ENCODE assay signal across 1 cellular context in the genomic region with DNA sequence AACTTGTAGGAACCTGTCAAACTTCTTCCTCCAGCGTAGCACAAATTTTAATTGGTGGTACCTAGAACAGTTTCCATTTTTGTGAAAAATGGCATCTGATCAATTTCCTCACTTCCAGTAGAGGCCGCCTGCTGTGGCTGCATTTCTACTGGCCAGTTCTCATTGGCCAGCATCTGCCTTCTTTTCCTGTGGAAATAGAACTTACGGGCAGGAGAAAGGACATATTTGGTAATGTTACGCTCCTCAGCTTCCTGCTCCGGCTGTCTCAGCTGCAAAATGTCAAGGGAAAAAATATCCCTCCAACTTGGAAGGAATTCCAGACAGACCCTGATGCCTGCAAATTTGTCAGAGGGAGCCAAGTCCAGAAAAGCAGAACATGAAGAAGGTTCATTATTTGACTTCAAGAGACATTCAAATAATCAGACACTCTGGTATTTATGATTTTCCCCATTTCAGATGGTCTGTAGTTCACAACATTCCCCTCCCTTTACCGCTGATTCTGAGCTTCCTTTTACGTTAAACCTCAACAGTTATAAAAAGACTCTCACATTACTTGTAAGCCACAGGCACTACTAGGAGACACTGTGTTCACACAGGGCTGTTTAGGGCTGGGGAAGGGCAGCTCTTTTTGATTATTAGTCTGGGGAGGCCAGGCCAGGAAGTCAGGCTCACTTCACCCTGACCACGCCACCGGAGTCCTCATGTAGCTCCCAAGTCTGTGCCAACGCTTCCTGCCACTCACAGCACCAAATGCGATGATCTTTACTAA.
TF ChIP-seq lines count a peak whose summit lies in the region.

No MANE protein-coding gene starts in this region.

TF ChIP-seq in GM23338, 12 proteins besides CTCF, POLR2A, EP300 and RAD21 (continued from another document):
- TF ChIP-seq, protein P1, sequence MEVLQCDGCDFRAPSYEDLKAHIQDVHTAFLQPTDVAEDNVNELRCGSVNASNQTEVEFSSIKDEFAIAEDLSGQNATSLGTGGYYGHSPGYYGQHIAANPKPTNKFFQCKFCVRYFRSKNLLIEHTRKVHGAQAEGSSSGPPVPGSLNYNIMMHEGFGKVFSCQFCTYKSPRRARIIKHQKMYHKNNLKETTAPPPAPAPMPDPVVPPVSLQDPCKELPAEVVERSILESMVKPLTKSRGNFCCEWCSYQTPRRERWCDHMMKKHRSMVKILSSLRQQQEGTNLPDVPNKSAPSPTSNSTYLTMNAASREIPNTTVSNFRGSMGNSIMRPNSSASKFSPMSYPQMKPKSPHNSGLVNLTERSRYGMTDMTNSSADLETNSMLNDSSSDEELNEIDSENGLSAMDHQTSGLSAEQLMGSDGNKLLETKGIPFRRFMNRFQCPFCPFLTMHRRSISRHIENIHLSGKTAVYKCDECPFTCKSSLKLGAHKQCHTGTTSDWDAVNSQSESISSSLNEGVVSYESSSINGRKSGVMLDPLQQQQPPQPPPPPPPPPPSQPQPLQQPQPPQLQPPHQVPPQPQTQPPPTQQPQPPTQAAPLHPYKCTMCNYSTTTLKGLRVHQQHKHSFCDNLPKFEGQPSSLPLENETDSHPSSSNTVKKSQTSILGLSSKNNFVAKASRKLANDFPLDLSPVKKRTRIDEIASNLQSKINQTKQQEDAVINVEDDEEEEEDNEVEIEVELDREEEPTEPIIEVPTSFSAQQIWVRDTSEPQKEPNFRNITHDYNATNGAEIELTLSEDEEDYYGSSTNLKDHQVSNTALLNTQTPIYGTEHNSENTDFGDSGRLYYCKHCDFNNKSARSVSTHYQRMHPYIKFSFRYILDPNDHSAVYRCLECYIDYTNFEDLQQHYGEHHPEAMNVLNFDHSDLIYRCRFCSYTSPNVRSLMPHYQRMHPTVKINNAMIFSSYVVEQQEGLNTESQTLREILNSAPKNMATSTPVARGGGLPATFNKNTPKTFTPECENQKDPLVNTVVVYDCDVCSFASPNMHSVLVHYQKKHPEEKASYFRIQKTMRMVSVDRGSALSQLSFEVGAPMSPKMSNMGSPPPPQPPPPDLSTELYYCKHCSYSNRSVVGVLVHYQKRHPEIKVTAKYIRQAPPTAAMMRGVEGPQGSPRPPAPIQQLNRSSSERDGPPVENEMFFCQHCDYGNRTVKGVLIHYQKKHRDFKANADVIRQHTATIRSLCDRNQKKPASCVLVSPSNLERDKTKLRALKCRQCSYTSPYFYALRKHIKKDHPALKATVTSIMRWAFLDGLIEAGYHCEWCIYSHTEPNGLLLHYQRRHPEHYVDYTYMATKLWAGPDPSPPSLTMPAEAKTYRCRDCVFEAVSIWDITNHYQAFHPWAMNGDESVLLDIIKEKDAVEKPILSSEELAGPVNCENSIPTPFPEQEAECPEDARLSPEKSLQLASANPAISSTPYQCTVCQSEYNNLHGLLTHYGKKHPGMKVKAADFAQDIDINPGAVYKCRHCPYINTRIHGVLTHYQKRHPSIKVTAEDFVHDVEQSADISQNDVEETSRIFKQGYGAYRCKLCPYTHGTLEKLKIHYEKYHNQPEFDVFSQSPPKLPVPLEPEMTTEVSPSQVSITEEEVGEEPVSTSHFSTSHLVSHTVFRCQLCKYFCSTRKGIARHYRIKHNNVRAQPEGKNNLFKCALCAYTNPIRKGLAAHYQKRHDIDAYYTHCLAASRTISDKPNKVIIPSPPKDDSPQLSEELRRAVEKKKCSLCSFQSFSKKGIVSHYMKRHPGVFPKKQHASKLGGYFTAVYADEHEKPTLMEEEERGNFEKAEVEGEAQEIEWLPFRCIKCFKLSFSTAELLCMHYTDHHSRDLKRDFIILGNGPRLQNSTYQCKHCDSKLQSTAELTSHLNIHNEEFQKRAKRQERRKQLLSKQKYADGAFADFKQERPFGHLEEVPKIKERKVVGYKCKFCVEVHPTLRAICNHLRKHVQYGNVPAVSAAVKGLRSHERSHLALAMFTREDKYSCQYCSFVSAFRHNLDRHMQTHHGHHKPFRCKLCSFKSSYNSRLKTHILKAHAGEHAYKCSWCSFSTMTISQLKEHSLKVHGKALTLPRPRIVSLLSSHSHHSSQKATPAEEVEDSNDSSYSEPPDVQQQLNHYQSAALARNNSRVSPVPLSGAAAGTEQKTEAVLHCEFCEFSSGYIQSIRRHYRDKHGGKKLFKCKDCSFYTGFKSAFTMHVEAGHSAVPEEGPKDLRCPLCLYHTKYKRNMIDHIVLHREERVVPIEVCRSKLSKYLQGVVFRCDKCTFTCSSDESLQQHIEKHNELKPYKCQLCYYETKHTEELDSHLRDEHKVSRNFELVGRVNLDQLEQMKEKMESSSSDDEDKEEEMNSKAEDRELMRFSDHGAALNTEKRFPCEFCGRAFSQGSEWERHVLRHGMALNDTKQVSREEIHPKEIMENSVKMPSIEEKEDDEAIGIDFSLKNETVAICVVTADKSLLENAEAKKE (CRISPR knock-in tag; IDR thresholded peaks at IDR 0.05) = no peak
- TF ChIP-seq STAT1 (IDR thresholded peaks at IDR 0.05; ENCODE audit: unreplicated experiment) (no peak), EZH2phosphoT487 (IDR thresholded peaks at IDR 0.05; ENCODE audit: unreplicated experiment) (no peak), CREB1 (CRISPR knock-in tag; IDR thresholded peaks at IDR 0.05; ENCODE audit: low read depth) (no peak), ZNF114 (CRISPR knock-in tag; IDR thresholded peaks at IDR 0.05) (no peak), POLR2AphosphoS5 (IDR thresholded peaks at IDR 0.05; ENCODE audit: low read depth) (no peak), EZH2 (IDR thresholded peaks at IDR 0.05; ENCODE audit: low read depth, unreplicated experiment) (no peak), JUNB (IDR thresholded peaks at IDR 0.05; ENCODE audit: unreplicated experiment) (no peak), ZNF331 (CRISPR knock-in tag; IDR thresholded peaks at IDR 0.05; ENCODE audit: low read depth) (no peak)
- TF ChIP-seq, protein P2, sequence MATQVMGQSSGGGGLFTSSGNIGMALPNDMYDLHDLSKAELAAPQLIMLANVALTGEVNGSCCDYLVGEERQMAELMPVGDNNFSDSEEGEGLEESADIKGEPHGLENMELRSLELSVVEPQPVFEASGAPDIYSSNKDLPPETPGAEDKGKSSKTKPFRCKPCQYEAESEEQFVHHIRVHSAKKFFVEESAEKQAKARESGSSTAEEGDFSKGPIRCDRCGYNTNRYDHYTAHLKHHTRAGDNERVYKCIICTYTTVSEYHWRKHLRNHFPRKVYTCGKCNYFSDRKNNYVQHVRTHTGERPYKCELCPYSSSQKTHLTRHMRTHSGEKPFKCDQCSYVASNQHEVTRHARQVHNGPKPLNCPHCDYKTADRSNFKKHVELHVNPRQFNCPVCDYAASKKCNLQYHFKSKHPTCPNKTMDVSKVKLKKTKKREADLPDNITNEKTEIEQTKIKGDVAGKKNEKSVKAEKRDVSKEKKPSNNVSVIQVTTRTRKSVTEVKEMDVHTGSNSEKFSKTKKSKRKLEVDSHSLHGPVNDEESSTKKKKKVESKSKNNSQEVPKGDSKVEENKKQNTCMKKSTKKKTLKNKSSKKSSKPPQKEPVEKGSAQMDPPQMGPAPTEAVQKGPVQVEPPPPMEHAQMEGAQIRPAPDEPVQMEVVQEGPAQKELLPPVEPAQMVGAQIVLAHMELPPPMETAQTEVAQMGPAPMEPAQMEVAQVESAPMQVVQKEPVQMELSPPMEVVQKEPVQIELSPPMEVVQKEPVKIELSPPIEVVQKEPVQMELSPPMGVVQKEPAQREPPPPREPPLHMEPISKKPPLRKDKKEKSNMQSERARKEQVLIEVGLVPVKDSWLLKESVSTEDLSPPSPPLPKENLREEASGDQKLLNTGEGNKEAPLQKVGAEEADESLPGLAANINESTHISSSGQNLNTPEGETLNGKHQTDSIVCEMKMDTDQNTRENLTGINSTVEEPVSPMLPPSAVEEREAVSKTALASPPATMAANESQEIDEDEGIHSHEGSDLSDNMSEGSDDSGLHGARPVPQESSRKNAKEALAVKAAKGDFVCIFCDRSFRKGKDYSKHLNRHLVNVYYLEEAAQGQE (IDR thresholded peaks at IDR 0.05; ENCODE audit: unreplicated experiment) = no peak
- TF ChIP-seq, protein P3, sequence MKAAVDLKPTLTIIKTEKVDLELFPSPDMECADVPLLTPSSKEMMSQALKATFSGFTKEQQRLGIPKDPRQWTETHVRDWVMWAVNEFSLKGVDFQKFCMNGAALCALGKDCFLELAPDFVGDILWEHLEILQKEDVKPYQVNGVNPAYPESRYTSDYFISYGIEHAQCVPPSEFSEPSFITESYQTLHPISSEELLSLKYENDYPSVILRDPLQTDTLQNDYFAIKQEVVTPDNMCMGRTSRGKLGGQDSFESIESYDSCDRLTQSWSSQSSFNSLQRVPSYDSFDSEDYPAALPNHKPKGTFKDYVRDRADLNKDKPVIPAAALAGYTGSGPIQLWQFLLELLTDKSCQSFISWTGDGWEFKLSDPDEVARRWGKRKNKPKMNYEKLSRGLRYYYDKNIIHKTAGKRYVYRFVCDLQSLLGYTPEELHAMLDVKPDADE (IDR thresholded peaks at IDR 0.05) = no peak
